In the genomic region with DNA sequence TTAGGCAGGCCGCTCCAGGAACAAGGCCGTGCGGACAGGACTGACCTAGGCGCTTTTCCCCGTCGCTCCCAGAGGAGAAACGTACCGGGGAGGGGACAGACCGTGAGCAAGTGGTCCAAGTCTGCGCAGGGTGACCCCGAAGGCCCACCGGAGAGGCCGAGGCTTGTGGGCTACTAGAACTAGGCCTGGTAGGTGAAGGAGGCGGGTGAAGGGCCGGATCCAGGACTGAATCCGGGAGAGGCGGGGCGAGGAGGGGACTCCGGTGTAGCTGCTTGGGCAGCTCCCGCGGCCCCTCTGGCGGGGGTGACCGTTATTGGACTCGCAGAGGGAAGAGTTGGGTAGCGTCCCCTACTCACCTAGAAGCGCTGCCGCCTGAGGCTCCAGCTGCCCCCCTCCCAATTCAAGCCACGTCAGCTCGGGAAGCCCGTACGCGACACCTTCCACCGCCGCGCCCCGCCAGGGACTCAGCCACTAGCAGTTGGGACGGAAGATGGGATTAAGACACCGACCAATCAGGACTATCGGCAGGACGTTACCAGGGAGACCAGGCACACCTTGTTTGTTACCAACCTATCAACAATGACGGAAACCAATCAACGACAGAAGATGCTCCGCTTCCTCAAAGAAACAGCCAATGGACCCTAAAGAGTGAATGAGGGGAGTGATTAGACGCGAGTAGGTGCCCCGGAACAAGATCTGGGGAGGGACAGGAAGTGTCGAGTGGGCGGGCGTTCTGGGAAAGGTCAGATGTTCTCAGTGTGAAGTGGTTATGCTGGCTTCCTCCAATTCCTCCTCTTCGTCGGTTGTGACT, we compare ENCODE assay signal across 1 cellular context.
TF ChIP-seq lines count a peak whose summit lies in the region.

A gene with protein sequence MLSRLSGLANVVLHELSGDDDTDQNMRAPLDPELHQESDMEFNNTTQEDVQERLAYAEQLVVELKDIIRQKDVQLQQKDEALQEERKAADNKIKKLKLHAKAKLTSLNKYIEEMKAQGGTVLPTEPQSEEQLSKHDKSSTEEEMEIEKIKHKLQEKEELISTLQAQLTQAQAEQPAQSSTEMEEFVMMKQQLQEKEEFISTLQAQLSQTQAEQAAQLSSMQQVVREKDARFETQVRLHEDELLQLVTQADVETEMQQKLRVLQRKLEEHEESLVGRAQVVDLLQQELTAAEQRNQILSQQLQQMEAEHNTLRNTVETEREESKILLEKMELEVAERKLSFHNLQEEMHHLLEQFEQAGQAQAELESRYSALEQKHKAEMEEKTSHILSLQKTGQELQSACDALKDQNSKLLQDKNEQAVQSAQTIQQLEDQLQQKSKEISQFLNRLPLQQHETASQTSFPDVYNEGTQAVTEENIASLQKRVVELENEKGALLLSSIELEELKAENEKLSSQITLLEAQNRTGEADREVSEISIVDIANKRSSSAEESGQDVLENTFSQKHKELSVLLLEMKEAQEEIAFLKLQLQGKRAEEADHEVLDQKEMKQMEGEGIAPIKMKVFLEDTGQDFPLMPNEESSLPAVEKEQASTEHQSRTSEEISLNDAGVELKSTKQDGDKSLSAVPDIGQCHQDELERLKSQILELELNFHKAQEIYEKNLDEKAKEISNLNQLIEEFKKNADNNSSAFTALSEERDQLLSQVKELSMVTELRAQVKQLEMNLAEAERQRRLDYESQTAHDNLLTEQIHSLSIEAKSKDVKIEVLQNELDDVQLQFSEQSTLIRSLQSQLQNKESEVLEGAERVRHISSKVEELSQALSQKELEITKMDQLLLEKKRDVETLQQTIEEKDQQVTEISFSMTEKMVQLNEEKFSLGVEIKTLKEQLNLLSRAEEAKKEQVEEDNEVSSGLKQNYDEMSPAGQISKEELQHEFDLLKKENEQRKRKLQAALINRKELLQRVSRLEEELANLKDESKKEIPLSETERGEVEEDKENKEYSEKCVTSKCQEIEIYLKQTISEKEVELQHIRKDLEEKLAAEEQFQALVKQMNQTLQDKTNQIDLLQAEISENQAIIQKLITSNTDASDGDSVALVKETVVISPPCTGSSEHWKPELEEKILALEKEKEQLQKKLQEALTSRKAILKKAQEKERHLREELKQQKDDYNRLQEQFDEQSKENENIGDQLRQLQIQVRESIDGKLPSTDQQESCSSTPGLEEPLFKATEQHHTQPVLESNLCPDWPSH (N-terminal part only) (minus strand): TSS at position 466 of the 811 bp plus-strand sequence. CDS start 18,770 bp downstream, outside the sequence.

TF ChIP-seq in HepG2, 621 proteins besides CTCF, POLR2A, EP300 and RAD21 (continued from another document and continues in another):
- TF ChIP-seq ZBTB20 (CRISPR knock-in tag; IDR thresholded peaks at IDR 0.05; ENCODE audit: borderline replicate concordance, low read depth), result 0 out of 2 replicates have a peak, but pooled peaks have one; percentile 64
- TF ChIP-seq, protein P1, sequence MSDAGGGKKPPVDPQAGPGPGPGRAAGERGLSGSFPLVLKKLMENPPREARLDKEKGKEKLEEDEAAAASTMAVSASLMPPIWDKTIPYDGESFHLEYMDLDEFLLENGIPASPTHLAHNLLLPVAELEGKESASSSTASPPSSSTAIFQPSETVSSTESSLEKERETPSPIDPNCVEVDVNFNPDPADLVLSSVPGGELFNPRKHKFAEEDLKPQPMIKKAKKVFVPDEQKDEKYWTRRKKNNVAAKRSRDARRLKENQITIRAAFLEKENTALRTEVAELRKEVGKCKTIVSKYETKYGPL (CRISPR knock-in tag; IDR thresholded peaks at IDR 0.05), result no peak
- no peak for TF ChIP-seq ELF4 (CRISPR knock-in tag; IDR thresholded peaks at IDR 0.05; ENCODE audit: borderline replicate concordance)
- no peak for TF ChIP-seq SMC3 (IDR thresholded peaks at IDR 0.05; ENCODE audit: low read length)
- TF ChIP-seq, protein P2, sequence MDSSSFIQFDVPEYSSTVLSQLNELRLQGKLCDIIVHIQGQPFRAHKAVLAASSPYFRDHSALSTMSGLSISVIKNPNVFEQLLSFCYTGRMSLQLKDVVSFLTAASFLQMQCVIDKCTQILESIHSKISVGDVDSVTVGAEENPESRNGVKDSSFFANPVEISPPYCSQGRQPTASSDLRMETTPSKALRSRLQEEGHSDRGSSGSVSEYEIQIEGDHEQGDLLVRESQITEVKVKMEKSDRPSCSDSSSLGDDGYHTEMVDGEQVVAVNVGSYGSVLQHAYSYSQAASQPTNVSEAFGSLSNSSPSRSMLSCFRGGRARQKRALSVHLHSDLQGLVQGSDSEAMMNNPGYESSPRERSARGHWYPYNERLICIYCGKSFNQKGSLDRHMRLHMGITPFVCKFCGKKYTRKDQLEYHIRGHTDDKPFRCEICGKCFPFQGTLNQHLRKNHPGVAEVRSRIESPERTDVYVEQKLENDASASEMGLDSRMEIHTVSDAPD (CRISPR knock-in tag; IDR thresholded peaks at IDR 0.05), result no peak; the same call in 1 of the 2 replicates
- no peak for TF ChIP-seq ZNF101 (CRISPR knock-in tag; IDR thresholded peaks at IDR 0.05; ENCODE audit: borderline replicate concordance, low read depth)
- no peak; the same call in 1 of the 2 replicates for TF ChIP-seq MAX (IDR thresholded peaks at IDR 0.05)
- no peak for TF ChIP-seq SKI (IDR thresholded peaks at IDR 0.05; ENCODE audit: partially characterized antibody)
- TF ChIP-seq HOXD1 (CRISPR knock-in tag; IDR thresholded peaks at IDR 0.05), result peak; percentile 52
- TF ChIP-seq ZNF768 (CRISPR knock-in tag; IDR thresholded peaks at IDR 0.05), result peak; percentile 60; the same call in 1 of the 2 replicates
- TF ChIP-seq ELF3 (CRISPR knock-in tag; IDR thresholded peaks at IDR 0.05), result peak; percentile 85
- TF ChIP-seq DBP (CRISPR knock-in tag; IDR thresholded peaks at IDR 0.05; ENCODE audit: not compliant biosample characterization), result no peak
- TF ChIP-seq ZNF709 (CRISPR knock-in tag; IDR thresholded peaks at IDR 0.05), result peak; percentile 28; the same call in 1 of the 2 replicates
- TF ChIP-seq, protein P3, sequence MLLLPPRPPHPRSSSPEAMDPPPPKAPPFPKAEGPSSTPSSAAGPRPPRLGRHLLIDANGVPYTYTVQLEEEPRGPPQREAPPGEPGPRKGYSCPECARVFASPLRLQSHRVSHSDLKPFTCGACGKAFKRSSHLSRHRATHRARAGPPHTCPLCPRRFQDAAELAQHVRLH (CRISPR knock-in tag; IDR thresholded peaks at IDR 0.05; ENCODE audit: borderline replicate concordance, low read depth), result no peak
- TF ChIP-seq ZNF761 (CRISPR knock-in tag; conservative IDR thresholded peaks at IDR 0.05), result 0 out of 2 replicates have a peak, but pooled peaks have one; percentile 55
- TF ChIP-seq MTF1 (CRISPR knock-in tag; IDR thresholded peaks at IDR 0.05), result no peak
- peak; percentile 78; the same call in 1 of the 2 replicates for TF ChIP-seq ZZZ3 (CRISPR knock-in tag; IDR thresholded peaks at IDR 0.05; ENCODE audit: borderline replicate concordance)
- no peak for TF ChIP-seq IKZF1 (IDR thresholded peaks at IDR 0.05)
- peak; percentile 61 for TF ChIP-seq YEATS4 (CRISPR knock-in tag; IDR thresholded peaks at IDR 0.05; ENCODE audit: borderline replicate concordance)
- peak; percentile 59; the same call in 1 of the 2 replicates for TF ChIP-seq HIVEP1 (CRISPR knock-in tag; IDR thresholded peaks at IDR 0.05)
- no peak for TF ChIP-seq TMF1 (CRISPR knock-in tag; IDR thresholded peaks at IDR 0.05; ENCODE audit: low read depth)
- TF ChIP-seq SALL2 (CRISPR knock-in tag; IDR thresholded peaks at IDR 0.05), result peak; percentile 68; the same call in 1 of the 2 replicates
- no peak for TF ChIP-seq TBL1XR1 (IDR thresholded peaks at IDR 0.05; ENCODE audit: borderline replicate concordance, low read length, partially characterized antibody)
- no peak for TF ChIP-seq IRX3 (CRISPR knock-in tag; IDR thresholded peaks at IDR 0.05; ENCODE audit: borderline replicate concordance, low read depth)
- TF ChIP-seq ZNF3 (CRISPR knock-in tag; IDR thresholded peaks at IDR 0.05), result no peak
- TF ChIP-seq NFIC (IDR thresholded peaks at IDR 0.05; ENCODE audit: low read length), result no peak
- peak; percentile 84 for TF ChIP-seq KDM5A (IDR thresholded peaks at IDR 0.05; ENCODE audit: borderline replicate concordance, low read length)
- no peak for TF ChIP-seq NBN (conservative IDR thresholded peaks at IDR 0.05)
- TF ChIP-seq ZNF512 (CRISPR knock-in tag; IDR thresholded peaks at IDR 0.05), result no peak
- no peak for TF ChIP-seq ZNF724P (CRISPR knock-in tag; IDR thresholded peaks at IDR 0.05; ENCODE audit: borderline replicate concordance)
- TF ChIP-seq KLF6 (CRISPR knock-in tag; IDR thresholded peaks at IDR 0.05), result 0 out of 2 replicates have a peak, but pooled peaks have one; percentile 24
- TF ChIP-seq, protein P4, sequence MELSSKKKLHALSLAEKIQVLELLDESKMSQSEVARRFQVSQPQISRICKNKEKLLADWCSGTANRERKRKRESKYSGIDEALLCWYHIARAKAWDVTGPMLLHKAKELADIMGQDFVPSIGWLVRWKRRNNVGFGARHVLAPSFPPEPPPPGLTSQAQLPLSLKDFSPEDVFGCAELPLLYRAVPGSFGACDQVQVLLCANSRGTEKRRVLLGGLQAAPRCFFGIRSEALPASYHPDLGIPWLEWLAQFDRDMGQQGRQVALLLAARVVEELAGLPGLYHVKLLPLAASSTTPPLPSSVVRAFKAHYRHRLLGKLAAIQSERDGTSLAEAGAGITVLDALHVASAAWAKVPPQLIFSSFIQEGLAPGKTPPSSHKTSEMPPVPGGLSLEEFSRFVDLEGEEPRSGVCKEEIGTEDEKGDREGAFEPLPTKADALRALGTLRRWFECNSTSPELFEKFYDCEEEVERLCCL (CRISPR knock-in tag; IDR thresholded peaks at IDR 0.05; ENCODE audit: borderline replicate concordance), result peak; percentile 40; the same call in 1 of the 2 replicates
- peak; percentile 71; the same call in 1 of the 2 replicates for TF ChIP-seq ZKSCAN5 (CRISPR knock-in tag; IDR thresholded peaks at IDR 0.05)
- peak; percentile 93 for TF ChIP-seq POLR2AphosphoS5 (IDR thresholded peaks at IDR 0.05; ENCODE audit: low read depth, low read length)
- TF ChIP-seq ZNF704 (CRISPR knock-in tag; IDR thresholded peaks at IDR 0.05; ENCODE audit: borderline replicate concordance), result no peak
- no peak for TF ChIP-seq NCOR1 (IDR thresholded peaks at IDR 0.05; ENCODE audit: borderline replicate concordance, low read length)
- no peak for TF ChIP-seq NR2F2 (IDR thresholded peaks at IDR 0.05; ENCODE audit: borderline replicate concordance, low read depth)
- TF ChIP-seq ZNF350 (CRISPR knock-in tag; IDR thresholded peaks at IDR 0.05; ENCODE audit: borderline replicate concordance, low read depth), result peak; percentile 71
- peak; percentile 59 for TF ChIP-seq KMT2A (CRISPR knock-in tag; IDR thresholded peaks at IDR 0.05)
- TF ChIP-seq, protein P5, sequence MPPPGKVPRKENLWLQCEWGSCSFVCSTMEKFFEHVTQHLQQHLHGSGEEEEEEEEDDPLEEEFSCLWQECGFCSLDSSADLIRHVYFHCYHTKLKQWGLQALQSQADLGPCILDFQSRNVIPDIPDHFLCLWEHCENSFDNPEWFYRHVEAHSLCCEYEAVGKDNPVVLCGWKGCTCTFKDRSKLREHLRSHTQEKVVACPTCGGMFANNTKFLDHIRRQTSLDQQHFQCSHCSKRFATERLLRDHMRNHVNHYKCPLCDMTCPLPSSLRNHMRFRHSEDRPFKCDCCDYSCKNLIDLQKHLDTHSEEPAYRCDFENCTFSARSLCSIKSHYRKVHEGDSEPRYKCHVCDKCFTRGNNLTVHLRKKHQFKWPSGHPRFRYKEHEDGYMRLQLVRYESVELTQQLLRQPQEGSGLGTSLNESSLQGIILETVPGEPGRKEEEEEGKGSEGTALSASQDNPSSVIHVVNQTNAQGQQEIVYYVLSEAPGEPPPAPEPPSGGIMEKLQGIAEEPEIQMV (CRISPR knock-in tag; IDR thresholded peaks at IDR 0.05; ENCODE audit: low read depth), result 0 out of 2 replicates have a peak, but pooled peaks have one; percentile 27
- TF ChIP-seq CHD2 (IDR thresholded peaks at IDR 0.05; ENCODE audit: low read depth, low read length), result 0 out of 2 replicates have a peak, but pooled peaks have one; percentile 54
- no peak; the same call in 1 of the 2 replicates for TF ChIP-seq WIZ (CRISPR knock-in tag; IDR thresholded peaks at IDR 0.05)
- TF ChIP-seq SETDB1 (CRISPR knock-in tag; IDR thresholded peaks at IDR 0.05; ENCODE audit: borderline replicate concordance), result 0 out of 2 replicates have a peak, but pooled peaks have one; percentile 71
- TF ChIP-seq ZNF75D (CRISPR knock-in tag; IDR thresholded peaks at IDR 0.05; ENCODE audit: borderline replicate concordance), result no peak
- TF ChIP-seq SIN3A (IDR thresholded peaks at IDR 0.05; ENCODE audit: borderline replicate concordance, low read depth, low read length), result peak; percentile 71; the same call in 1 of the 2 replicates
